Comparison of ENCODE assay signal across 14 cellular contexts in genomic region chr5:60826653-60827052, GRCh38. TPM values are rescaled to one million over a fixed set of nuclear protein-coding genes. Genes with fewer than 3 reads are reported as not detected.
DNase-seq lines count a peak whose midpoint lies in the region; ATAC-seq and TF ChIP-seq lines count a peak whose summit lies in the region.
"Had no signal": no experiment of that assay in that cellular context is flagged by ENCODE, and none has a peak within 500 bp of the region (broad histone marks: within the 10 kb centered on the region; RNA-seq: fewer than 3 reads in every experiment).

No MANE protein-coding gene starts in this region.

- ATAC-seq in GM18870 (IDR thresholded peaks at IDR 0.05; ENCODE audit: unreplicated experiment): peak; percentile 90
- peak; percentile 73 for ATAC-seq in GM21526 (IDR thresholded peaks at IDR 0.05; ENCODE audit: low FRiP score, unreplicated experiment)
- ATAC-seq in HG03045 (IDR thresholded peaks at IDR 0.05; ENCODE audit: unreplicated experiment): peak; percentile 70
- ATAC-seq in heart left ventricle: no peak
- ATAC-seq: CD8-positive, alpha-beta T cell; PC-3 had no signal

- peak overlapping the region; percentile 78 for H3K4me2 ChIP-seq in OCI-LY3 (ENCODE audit: low read length)

- H3K4me1 ChIP-seq in OCI-LY3 (ENCODE audit: low read length): peaks cover 97% of the 10 kb centered on the region
- H3K4me1 ChIP-seq in heart left ventricle: no peaks in the 10 kb centered on the region
- no peaks in the 10 kb centered on the region for H3K4me1 ChIP-seq in left ventricle myocardium inferior

- H3K9ac ChIP-seq in OCI-LY3 (ENCODE audit: low read length): no peak overlapping the region
- H3K9ac ChIP-seq: parathyroid adenoma had no signal

- H3K27ac ChIP-seq in OCI-LY3 (ENCODE audit: low read length): peak overlapping the region; percentile 59
- no peak overlapping the region for H3K27ac ChIP-seq in heart left ventricle
- H3K27ac ChIP-seq in left ventricle myocardium inferior (replicated peaks): no peak overlapping the region
- H3K27ac ChIP-seq: parathyroid adenoma had no signal

- TF ChIP-seq POLR2A in heart left ventricle (IDR thresholded peaks at IDR 0.05): no peak

- H3K79me2 ChIP-seq in OCI-LY3 (ENCODE audit: low read length): peaks cover 8% of the 10 kb centered on the region
- H3K79me2 ChIP-seq: parathyroid adenoma had no signal

- DNase-seq in NCI-H187 treated with DMSO at 0.1 percent for 48 hours (lab: John Stamatoyannopoulos, UW) (no peak), heart left ventricle (no peak), NCI-H69 (lab: John Stamatoyannopoulos, UW) (no peak), left ventricle myocardium inferior (no peak)
- DNase-seq: amniotic stem cell; CD8-positive, alpha-beta T cell; NCI-H1436 treated with DMSO at 0.1 percent for 48 hours; PC-3 had no signal

- H3K36me3 ChIP-seq in OCI-LY3 (replicated peaks; ENCODE audit: low read depth, low read length): peaks cover 4% of the 10 kb centered on the region
- H3K36me3 ChIP-seq in heart left ventricle: no peaks in the 10 kb centered on the region
- no peaks in the 10 kb centered on the region for H3K36me3 ChIP-seq in left ventricle myocardium inferior

- no peak for TF ChIP-seq CTCF in OCI-LY3 (IDR thresholded peaks at IDR 0.05; ENCODE audit: low read depth, low read length)
- TF ChIP-seq CTCF in heart left ventricle (IDR thresholded peaks at IDR 0.05): no peak
- TF ChIP-seq CTCF in left ventricle myocardium inferior (IDR thresholded peaks at IDR 0.05; ENCODE audit: borderline replicate concordance): no peak

- H2AFZ ChIP-seq in OCI-LY3 (ENCODE audit: low read depth, low read length): no peak overlapping the region
- H2AFZ ChIP-seq: parathyroid adenoma had no signal

- intact Hi-C loops in heart left ventricle (cut with DNase I) (no loop called here), left ventricle myocardium inferior (cut with micrococcal nuclease) (no loop called here)

- H3K9me3 ChIP-seq in OCI-LY3 (ENCODE audit: insufficient read depth, low read length) (no peaks in the 10 kb centered on the region), heart left ventricle (no peaks in the 10 kb centered on the region), left ventricle myocardium inferior (replicated peaks) (no peaks in the 10 kb centered on the region)

- H4K20me1 ChIP-seq in OCI-LY3 (ENCODE audit: insufficient read depth, low read length): no peaks in the 10 kb centered on the region

- H3K4me3 ChIP-seq in OCI-LY3 (ENCODE audit: low read length) (peak overlapping the region; percentile 35; the same call in 1 of the 2 replicates), heart left ventricle (no peak overlapping the region), left ventricle myocardium inferior (no peak overlapping the region)
- H3K4me3 ChIP-seq: lung had no signal

- H3K27me3 ChIP-seq in OCI-LY3 (ENCODE audit: low read depth, low read length) (no peaks in the 10 kb centered on the region), heart left ventricle (no peaks in the 10 kb centered on the region), left ventricle myocardium inferior (ENCODE audit: low read depth) (no peaks in the 10 kb centered on the region)

RNA-seq across cellular contexts. Expression of gene ELOVL7, which starts 17.4 kb away (rescaled TPM):
- total RNA-seq in heart left ventricle (1 to 10 TPM in 3 of 9 donors, under 1 TPM in 6; 0.12 to 1.8 (median 0.95) TPM), left ventricle myocardium inferior (0.19 TPM)
- polyA plus RNA-seq in heart left ventricle: under 1 TPM; 0.30 to 0.65 TPM
- total RNA-seq: CD8-positive, alpha-beta T cell had no signal

Comparison
In these comparisons a context has a peak if more than half of its experiments do, and no peak if none do; other contexts are left out.
1. ATAC-seq: peak in GM18870 (single experiment), GM21526 (single experiment) and HG03045 (single experiment); none in heart left ventricle (0 of 4).